Comparison of ENCODE assay signal across 17 cellular contexts in the genomic region with DNA sequence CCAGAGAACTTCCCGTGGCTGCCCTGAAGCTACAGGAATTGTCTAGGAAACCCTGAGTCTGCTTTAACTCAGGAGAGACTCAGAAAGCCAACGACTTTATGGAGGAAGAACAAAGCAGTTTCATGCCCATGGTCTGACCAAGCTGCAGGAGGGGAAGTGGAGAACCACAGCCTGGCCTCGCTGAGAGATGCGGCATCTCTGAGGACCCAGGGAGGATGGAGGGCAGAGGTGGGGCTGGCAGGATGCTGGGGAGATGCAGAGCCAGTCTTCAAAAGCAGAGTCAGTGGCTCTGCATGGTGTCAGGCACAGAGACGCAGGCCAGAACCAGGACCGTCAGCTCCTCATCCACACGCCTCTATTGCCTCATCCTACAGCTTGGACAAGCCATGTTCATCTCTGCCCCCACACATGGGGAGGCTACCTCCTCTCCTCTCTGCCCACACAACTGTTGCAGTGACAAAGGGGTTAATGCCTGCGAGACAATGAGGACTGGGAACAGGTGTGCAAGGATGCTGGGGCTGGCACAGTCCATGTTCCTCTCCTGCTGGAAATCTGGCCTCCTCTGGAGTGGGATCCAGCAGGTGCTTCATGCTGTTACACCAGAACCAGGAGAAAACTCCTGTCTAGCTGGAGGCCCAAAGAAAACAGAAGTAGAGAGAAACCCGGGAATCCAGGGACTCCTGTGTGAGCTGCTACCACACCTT.
"Had no signal": no experiment of that assay in that cellular context is flagged by ENCODE, and none has a peak within 500 bp of the region (broad histone marks: within the 10 kb centered on the region; RNA-seq: fewer than 3 reads in every experiment).

No MANE protein-coding gene starts in this region.

- ATAC-seq: left lobe of liver; stimulated activated memory B cell treated with anti-CD40 and anti-IgM and Interleukin-4, amounts not matched to agents 10 μg/mL and 1 μg/mL and 100 μg/mL, for 72 hours; upper lobe of right lung had no signal

- H3K9me3 Mint-ChIP-seq: central memory CD8-positive, alpha-beta T cell; natural killer cell; stimulated activated memory B cell treated with anti-CD40 and anti-IgM and Interleukin-4, amounts not matched to agents 10 μg/mL and 1 μg/mL and 100 μg/mL, for 72 hours; T-helper 1 cell treated with Interleukin-12 subunit alpha and Interleukin-12 subunit beta and Interleukin-4 antibody, amounts not matched to agents 30 μg/mL and 1 μg/mL, for 36 hours had no signal

- DNase-seq: activated CD4-positive, alpha-beta T cell treated with anti-CD3 and anti-CD28 coated beads for 1 hour; activated CD8-positive, alpha-beta memory T cell treated with anti-CD3 and anti-CD28 coated beads for 24 hours; aorta; erythroblast; foreskin melanocyte; hypothalamus; natural killer cell; sigmoid colon; stimulated activated CD4-positive, alpha-beta T cell treated with anti-CD3 and anti-CD28 coated beads, Interleukin-4, amount 100 ng/mL, for 24 hours; upper lobe of right lung; WERI-Rb-1 had no signal

- H3K27ac Mint-ChIP-seq: natural killer cell; stimulated activated memory B cell treated with anti-CD40 and anti-IgM and Interleukin-4, amounts not matched to agents 10 μg/mL and 1 μg/mL and 100 μg/mL, for 72 hours; T-helper 1 cell treated with Interleukin-12 subunit alpha and Interleukin-12 subunit beta and Interleukin-4 antibody, amounts not matched to agents 30 μg/mL and 1 μg/mL, for 36 hours had no signal

- H3K36me3 Mint-ChIP-seq: natural killer cell; stimulated activated memory B cell treated with anti-CD40 and anti-IgM and Interleukin-4, amounts not matched to agents 10 μg/mL and 1 μg/mL and 100 μg/mL, for 72 hours had no signal

- H3K4me1 Mint-ChIP-seq: stimulated activated memory B cell treated with anti-CD40 and anti-IgM and Interleukin-4, amounts not matched to agents 10 μg/mL and 1 μg/mL and 100 μg/mL, for 72 hours had no signal

- H3K4me3 ChIP-seq: coronary artery, lung, sigmoid colon, upper lobe of right lung had no signal

- H3K4me3 Mint-ChIP-seq: central memory CD8-positive, alpha-beta T cell; natural killer cell; stimulated activated memory B cell treated with anti-CD40 and anti-IgM and Interleukin-4, amounts not matched to agents 10 μg/mL and 1 μg/mL and 100 μg/mL, for 72 hours; T-helper 1 cell treated with Interleukin-12 subunit alpha and Interleukin-12 subunit beta and Interleukin-4 antibody, amounts not matched to agents 30 μg/mL and 1 μg/mL, for 36 hours had no signal

- H3K27me3 Mint-ChIP-seq: stimulated activated memory B cell treated with anti-CD40 and anti-IgM and Interleukin-4, amounts not matched to agents 10 μg/mL and 1 μg/mL and 100 μg/mL, for 72 hours had no signal
